Comparison of ENCODE assay signal across 2 cellular contexts in the genomic region with DNA sequence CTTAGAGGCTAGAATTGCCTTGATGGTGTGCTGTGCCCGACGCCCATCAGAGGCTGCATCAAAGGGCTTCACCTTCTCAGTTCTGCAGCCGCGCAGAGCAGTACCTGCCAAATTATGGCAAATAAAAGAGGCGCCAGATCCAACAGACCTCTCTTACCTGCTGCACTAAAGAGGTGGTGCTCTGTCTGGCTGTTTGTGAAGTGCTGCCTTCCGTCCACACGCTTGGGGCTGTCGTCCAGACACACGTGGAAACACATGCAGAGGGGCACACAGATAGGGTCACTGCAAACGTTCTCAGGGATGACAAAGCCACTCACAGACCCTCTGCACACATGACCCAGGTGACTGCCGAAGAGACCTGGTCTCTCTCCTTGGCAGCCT.
TF ChIP-seq lines count a peak whose summit lies in the region.

No MANE protein-coding gene starts in this region.

TF ChIP-seq in GM23338, 12 proteins besides CTCF, POLR2A, EP300 and RAD21 (continued from another document):
- TF ChIP-seq, protein P1, sequence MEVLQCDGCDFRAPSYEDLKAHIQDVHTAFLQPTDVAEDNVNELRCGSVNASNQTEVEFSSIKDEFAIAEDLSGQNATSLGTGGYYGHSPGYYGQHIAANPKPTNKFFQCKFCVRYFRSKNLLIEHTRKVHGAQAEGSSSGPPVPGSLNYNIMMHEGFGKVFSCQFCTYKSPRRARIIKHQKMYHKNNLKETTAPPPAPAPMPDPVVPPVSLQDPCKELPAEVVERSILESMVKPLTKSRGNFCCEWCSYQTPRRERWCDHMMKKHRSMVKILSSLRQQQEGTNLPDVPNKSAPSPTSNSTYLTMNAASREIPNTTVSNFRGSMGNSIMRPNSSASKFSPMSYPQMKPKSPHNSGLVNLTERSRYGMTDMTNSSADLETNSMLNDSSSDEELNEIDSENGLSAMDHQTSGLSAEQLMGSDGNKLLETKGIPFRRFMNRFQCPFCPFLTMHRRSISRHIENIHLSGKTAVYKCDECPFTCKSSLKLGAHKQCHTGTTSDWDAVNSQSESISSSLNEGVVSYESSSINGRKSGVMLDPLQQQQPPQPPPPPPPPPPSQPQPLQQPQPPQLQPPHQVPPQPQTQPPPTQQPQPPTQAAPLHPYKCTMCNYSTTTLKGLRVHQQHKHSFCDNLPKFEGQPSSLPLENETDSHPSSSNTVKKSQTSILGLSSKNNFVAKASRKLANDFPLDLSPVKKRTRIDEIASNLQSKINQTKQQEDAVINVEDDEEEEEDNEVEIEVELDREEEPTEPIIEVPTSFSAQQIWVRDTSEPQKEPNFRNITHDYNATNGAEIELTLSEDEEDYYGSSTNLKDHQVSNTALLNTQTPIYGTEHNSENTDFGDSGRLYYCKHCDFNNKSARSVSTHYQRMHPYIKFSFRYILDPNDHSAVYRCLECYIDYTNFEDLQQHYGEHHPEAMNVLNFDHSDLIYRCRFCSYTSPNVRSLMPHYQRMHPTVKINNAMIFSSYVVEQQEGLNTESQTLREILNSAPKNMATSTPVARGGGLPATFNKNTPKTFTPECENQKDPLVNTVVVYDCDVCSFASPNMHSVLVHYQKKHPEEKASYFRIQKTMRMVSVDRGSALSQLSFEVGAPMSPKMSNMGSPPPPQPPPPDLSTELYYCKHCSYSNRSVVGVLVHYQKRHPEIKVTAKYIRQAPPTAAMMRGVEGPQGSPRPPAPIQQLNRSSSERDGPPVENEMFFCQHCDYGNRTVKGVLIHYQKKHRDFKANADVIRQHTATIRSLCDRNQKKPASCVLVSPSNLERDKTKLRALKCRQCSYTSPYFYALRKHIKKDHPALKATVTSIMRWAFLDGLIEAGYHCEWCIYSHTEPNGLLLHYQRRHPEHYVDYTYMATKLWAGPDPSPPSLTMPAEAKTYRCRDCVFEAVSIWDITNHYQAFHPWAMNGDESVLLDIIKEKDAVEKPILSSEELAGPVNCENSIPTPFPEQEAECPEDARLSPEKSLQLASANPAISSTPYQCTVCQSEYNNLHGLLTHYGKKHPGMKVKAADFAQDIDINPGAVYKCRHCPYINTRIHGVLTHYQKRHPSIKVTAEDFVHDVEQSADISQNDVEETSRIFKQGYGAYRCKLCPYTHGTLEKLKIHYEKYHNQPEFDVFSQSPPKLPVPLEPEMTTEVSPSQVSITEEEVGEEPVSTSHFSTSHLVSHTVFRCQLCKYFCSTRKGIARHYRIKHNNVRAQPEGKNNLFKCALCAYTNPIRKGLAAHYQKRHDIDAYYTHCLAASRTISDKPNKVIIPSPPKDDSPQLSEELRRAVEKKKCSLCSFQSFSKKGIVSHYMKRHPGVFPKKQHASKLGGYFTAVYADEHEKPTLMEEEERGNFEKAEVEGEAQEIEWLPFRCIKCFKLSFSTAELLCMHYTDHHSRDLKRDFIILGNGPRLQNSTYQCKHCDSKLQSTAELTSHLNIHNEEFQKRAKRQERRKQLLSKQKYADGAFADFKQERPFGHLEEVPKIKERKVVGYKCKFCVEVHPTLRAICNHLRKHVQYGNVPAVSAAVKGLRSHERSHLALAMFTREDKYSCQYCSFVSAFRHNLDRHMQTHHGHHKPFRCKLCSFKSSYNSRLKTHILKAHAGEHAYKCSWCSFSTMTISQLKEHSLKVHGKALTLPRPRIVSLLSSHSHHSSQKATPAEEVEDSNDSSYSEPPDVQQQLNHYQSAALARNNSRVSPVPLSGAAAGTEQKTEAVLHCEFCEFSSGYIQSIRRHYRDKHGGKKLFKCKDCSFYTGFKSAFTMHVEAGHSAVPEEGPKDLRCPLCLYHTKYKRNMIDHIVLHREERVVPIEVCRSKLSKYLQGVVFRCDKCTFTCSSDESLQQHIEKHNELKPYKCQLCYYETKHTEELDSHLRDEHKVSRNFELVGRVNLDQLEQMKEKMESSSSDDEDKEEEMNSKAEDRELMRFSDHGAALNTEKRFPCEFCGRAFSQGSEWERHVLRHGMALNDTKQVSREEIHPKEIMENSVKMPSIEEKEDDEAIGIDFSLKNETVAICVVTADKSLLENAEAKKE (CRISPR knock-in tag; IDR thresholded peaks at IDR 0.05) = no peak
- TF ChIP-seq EZH2 (IDR thresholded peaks at IDR 0.05; ENCODE audit: low read depth, unreplicated experiment) (no peak), POLR2AphosphoS5 (IDR thresholded peaks at IDR 0.05; ENCODE audit: low read depth) (no peak)

TF ChIP-seq in neural cell, 6 proteins besides CTCF, POLR2A, EP300 and RAD21 (continued from another document):
- no peak for TF ChIP-seq MXI1 (conservative IDR thresholded peaks at IDR 0.05; ENCODE audit: poor library complexity, severe bottlenecking)
- no peak for TF ChIP-seq EZH2 (IDR thresholded peaks at IDR 0.05; ENCODE audit: borderline replicate concordance, insufficient read depth, low read length, poor library complexity, severe bottlenecking)
- TF ChIP-seq POLR2AphosphoS5 (IDR thresholded peaks at IDR 0.05) = no peak
